ENCODE assay signal across 8 cellular contexts in the genomic region with DNA sequence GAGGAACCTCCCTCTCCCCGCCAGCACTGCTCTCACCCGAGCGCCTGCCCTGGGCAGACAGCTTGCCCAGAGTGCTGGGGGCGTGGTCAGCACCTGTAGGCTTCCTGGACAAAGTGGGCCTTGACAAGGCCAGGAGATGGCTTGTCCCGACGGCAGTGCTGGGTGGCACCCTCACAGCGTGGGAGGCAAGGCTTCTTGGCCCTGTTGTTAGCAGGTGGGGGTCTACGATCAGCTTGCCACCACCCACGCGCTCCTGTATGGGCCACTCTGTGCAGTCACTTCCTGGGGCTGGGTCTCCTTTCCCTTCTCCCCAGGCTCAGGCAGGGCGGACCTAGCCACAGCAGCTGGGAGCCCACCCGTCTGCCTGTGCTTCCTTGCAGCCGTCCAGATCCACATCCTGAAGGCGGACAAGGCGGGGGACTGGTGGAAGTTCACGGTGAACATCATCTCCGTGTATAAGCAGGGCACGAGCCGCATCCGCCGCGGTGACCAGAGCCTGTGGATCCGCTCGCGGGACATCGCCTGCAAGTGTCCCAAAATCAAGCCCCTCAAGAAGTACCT.
DNase-seq lines count a peak whose midpoint lies in the region; ATAC-seq and TF ChIP-seq lines count a peak whose summit lies in the region.

No MANE protein-coding gene starts in this region.

- H3K9me3 ChIP-seq in mononuclear cell (ENCODE audit: low read depth, low read length), result no peaks in the 10 kb centered on the region

- peak overlapping the region; percentile 40 to 45 for H3K4me3 ChIP-seq in cardiac fibroblast (replicated peaks in 1 of 2; ENCODE audit: low read depth in 2 of 2, low read length in 2 of 2)
- H3K4me3 ChIP-seq in mononuclear cell (ENCODE audit: low read length), result peak overlapping the region; percentile 30

- TF ChIP-seq CTCF in cardiac fibroblast (IDR thresholded peaks at IDR 0.05; ENCODE audit: low read depth, low read length), result no peak

- no peaks in the 10 kb centered on the region for H3K27me3 ChIP-seq in mononuclear cell (ENCODE audit: insufficient read depth, low read length)

- no peak for ATAC-seq in GM21723 (IDR thresholded peaks at IDR 0.05; ENCODE audit: unreplicated experiment)
- no peak for ATAC-seq in GM18858 (IDR thresholded peaks at IDR 0.05; ENCODE audit: unreplicated experiment)

- peak; percentile 27 to 42 for DNase-seq in stimulated activated CD4-positive, alpha-beta T cell treated with anti-CD3 and anti-CD28 coated beads, Interleukin-2, amount 100 ng/mL, for 24 hours
- DNase-seq in stimulated activated CD4-positive, alpha-beta T cell treated with anti-CD3 and anti-CD28 coated beads, Interleukin-15, amount 100 ng/mL, for 24 hours, result no peak
- no peak for DNase-seq in cardiac fibroblast (ENCODE audit: low read depth in 2 of 2)
- DNase-seq in NCI-H1092 (lab: John Stamatoyannopoulos, UW), result no peak
- DNase-seq in HuH-7.5 (ENCODE audit: low spot score), result no peak

- peaks cover 16% of the 10 kb centered on the region for H3K4me1 ChIP-seq in mononuclear cell (ENCODE audit: insufficient read depth, low read length)

Comparison
In these comparisons a context has a peak if more than half of its experiments do, and no peak if none do; other contexts are left out.
1. DNase-seq: peak in stimulated activated CD4-positive, alpha-beta T cell treated with anti-CD3 and anti-CD28 coated beads, Interleukin-2, amount 100 ng/mL, for 24 hours (2 of 2); none in stimulated activated CD4-positive, alpha-beta T cell treated with anti-CD3 and anti-CD28 coated beads, Interleukin-15, amount 100 ng/mL, for 24 hours (single experiment), cardiac fibroblast (0 of 2), NCI-H1092 (single experiment) and HuH-7.5 (single experiment).